In the genomic region with DNA sequence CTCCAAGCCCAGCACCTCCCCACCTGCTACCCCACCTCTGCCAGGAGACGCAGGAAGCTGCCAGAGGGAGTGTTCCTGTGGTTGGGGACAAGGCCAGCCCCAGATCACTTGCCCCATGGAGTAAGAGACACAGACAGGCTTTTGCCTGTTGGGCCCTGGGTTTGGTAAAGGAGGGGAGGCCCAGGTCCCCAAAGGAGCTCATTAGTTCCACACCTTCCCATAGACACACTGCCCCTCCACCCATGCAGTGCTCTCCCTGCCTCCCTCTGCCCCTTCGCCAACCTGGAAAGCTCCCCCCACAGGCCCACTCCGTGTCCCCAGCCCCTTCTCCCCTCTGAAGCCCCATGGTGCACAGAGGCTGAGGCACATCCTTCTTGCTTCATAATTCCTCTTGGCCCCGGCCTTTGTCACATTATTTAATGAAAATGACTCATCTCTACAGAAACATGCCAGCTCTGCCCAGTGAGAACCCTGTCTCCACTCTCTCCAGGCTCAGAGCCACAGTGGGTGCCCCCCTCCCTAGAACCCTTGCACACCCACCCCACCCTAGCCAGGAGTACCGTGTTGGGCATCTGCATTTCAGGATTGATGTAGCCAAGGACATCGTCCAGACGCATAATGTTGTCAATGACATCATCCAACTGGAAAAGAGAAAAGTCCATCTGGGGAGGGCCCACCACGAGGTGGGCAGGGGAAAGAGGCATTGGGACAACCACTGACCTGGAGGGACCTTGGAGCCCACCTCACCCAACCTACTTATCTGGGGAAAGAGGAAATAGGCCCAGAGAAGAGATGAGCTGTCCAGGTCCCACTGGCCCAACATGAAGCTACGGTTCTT, we compare ENCODE assay signal across 21 cellular contexts. TPM values are rescaled to one million over a fixed set of nuclear protein-coding genes. Genes with fewer than 3 reads are reported as not detected.
DNase-seq lines count a peak whose midpoint lies in the region; ATAC-seq, FAIRE-seq and TF ChIP-seq lines count a peak whose summit lies in the region.
"Had no signal": no experiment of that assay in that cellular context is flagged by ENCODE, and none has a peak within 500 bp of the region (broad histone marks: within the 10 kb centered on the region; RNA-seq: fewer than 3 reads in every experiment).

No MANE protein-coding gene starts in this region.

- H3K4me2 ChIP-seq in H1 (ENCODE audit: insufficient read depth in 1 of 2, low read depth in 2 of 2, low read length in 2 of 2) (no peak overlapping the region), neural progenitor cell (no peak overlapping the region)

- no peak overlapping the region for H2BK120ac ChIP-seq in H1 (replicated peaks; ENCODE audit: low read depth, low read length)

- POLR2A ChIA-PET in H1 (lab: Charles Lee; ENCODE audit: partially characterized antibody): interaction anchor here (0.5 to 1.4 kb wide), 3 partner anchors 49 to 481 kb away, joined by 3 to 4 read pairs (median 4); no protein-coding TSS in a partner anchor

- H4K5ac ChIP-seq in H1 (ENCODE audit: insufficient read length, low read depth, low read length): no peak overlapping the region

- H3K4me1 ChIP-seq in H1 (replicated peaks in 1 of 4; ENCODE audit: control insufficient read depth in 3 of 4, insufficient read depth in 4 of 4, low read length in 3 of 4): peaks cover 5 to 16% (median 6%) of the 10 kb centered on the region in 4 experiments; a peak in 6 of 7 replicates
- no peaks in the 10 kb centered on the region for H3K4me1 ChIP-seq in neural progenitor cell
- H3K4me1 ChIP-seq: colonic mucosa had no signal

- H3K56ac ChIP-seq in H1 (replicated peaks; ENCODE audit: insufficient read length, low read depth, low read length): no peak overlapping the region

- no peaks in the 10 kb centered on the region for H3K79me2 ChIP-seq in H1 (ENCODE audit: control insufficient read depth in 1 of 2, insufficient read depth in 2 of 2, low read length in 2 of 2)
- H3K79me2 ChIP-seq in neural progenitor cell (ENCODE audit: low read depth): no peaks in the 10 kb centered on the region

- H4K20me1 ChIP-seq in H1 (replicated peaks in 1 of 2; ENCODE audit: control insufficient read depth in 1 of 2, insufficient read depth in 2 of 2, low read length in 2 of 2): no peaks in the 10 kb centered on the region
- no peaks in the 10 kb centered on the region for H4K20me1 ChIP-seq in neural progenitor cell (ENCODE audit: low read depth)

- no peak overlapping the region for H2AFZ ChIP-seq in H1 (ENCODE audit: low read length)
- H2AFZ ChIP-seq in neural progenitor cell (replicated peaks): no peak overlapping the region

- DNase-seq in AG20443 (ENCODE audit: low spot score): peak; percentile 75
- peak; percentile 29 for DNase-seq in NB4 (ENCODE audit: low read depth)
- DNase-seq in H1 (ENCODE audit: low read depth in 1 of 2, low spot score in 2 of 2): no peak
- DNase-seq in pons (ENCODE audit: low spot score): peak; percentile 48
- no peak for DNase-seq in neural progenitor cell (ENCODE audit: low spot score)
- DNase-seq in germinal center (ENCODE audit: low spot score): no peak
- DNase-seq: activated CD8-positive, alpha-beta T cell treated with anti-CD3 and anti-CD28 coated beads, Interleukin-2, amount 10 ng/mL, durations not matched to agents 7 days and 5 days; activated naive CD4-positive, alpha-beta T cell treated with anti-CD3 and anti-CD28 coated beads for 36 hours; colonic mucosa; GDM1; glutamatergic neuron; NCI-H1092 treated with DMSO at 0.1 percent for 48 hours; NCI-H446 treated with DMSO at 0.1 percent for 48 hours; stimulated activated CD4-positive, alpha-beta T cell treated with anti-CD3 and anti-CD28 coated beads, Interleukin-12 subunit alpha, Interleukin-12 subunit beta, amount 100 ng/mL, for 4 hours; T1000 had no signal

- no peak overlapping the region for H3K4ac ChIP-seq in H1 (replicated peaks; ENCODE audit: insufficient read length, low read depth, low read length)

- H3K4me3 ChIP-seq in NB4 (ENCODE audit: low read depth, low read length) (no peak overlapping the region), H1 (ENCODE audit: extremely low read depth in 1 of 4, insufficient read depth in 2 of 4, low read depth in 3 of 4, low read length in 4 of 4) (no peak overlapping the region), neural progenitor cell (no peak overlapping the region)
- H3K4me3 ChIP-seq: colonic mucosa, left lung had no signal

- H3K27me3 Mint-ChIP-seq in neural progenitor cell (ENCODE audit: insufficient read depth, low read depth): peaks cover 2% of the 10 kb centered on the region

- H3K27ac ChIP-seq in H1 (ENCODE audit: low read depth, low read length) (no peak overlapping the region), neural progenitor cell (no peak overlapping the region)
- H3K27ac ChIP-seq: C4-2B, colonic mucosa, left lung, neutrophil had no signal

- no peak for ATAC-seq in GM21723 (IDR thresholded peaks at IDR 0.05; ENCODE audit: unreplicated experiment)
- ATAC-seq in GM21367 (IDR thresholded peaks at IDR 0.05; ENCODE audit: unreplicated experiment): no peak
- ATAC-seq: activated CD8-positive, alpha-beta T cell treated with anti-CD3 and anti-CD28 coated beads, Interleukin-2, amount 10 ng/mL, durations not matched to agents 7 days and 5 days; left lung; Panc1 had no signal

- H3K9ac ChIP-seq in H1 (replicated peaks in 1 of 4; ENCODE audit: extremely low read depth in 1 of 4, low read depth in 3 of 4, low read length in 3 of 4) (no peak overlapping the region), neural progenitor cell (no peak overlapping the region)

- no peak overlapping the region for H2BK5ac ChIP-seq in H1 (ENCODE audit: low read depth, low read length)

- no peak overlapping the region for H3K23ac ChIP-seq in H1 (ENCODE audit: insufficient read length)

- no peak for TF ChIP-seq RAD21 in H1 (IDR thresholded peaks at IDR 0.05 in 1 of 2, conservative IDR thresholded peaks at IDR 0.05 in 1 of 2; ENCODE audit: low read depth in 2 of 2, low read length in 2 of 2)

- WGBS in H1 (ENCODE audit: extremely low coverage in 1 of 2, insufficient coverage in 1 of 2, insufficient read length in 1 of 2, insufficient replicate concordance in 2 of 2, low coverage in 1 of 2, low lambda C conversion rate in 2 of 2, missing lambda C conversion rate in 1 of 2), 2 experiments: 82% methylated on average over 8 of the region's 9 CpGs; no CpG with 5 or more reads in 1 of the 2 experiments

- TF ChIP-seq CTCF in NB4 (IDR thresholded peaks at IDR 0.05; ENCODE audit: low read depth, low read length): no peak
- no peak for TF ChIP-seq CTCF in H1 (IDR thresholded peaks at IDR 0.05; ENCODE audit: control extremely low read depth in 1 of 3, insufficient read depth in 1 of 3, low read depth in 1 of 3, low read length in 3 of 3)
- no peak for TF ChIP-seq CTCF in neural progenitor cell (IDR thresholded peaks at IDR 0.05)

- no peak for FAIRE-seq in H1 (lab: Jason Lieb, UNC)

- 0 out of 2 replicates have a peak overlapping the region, but pooled peaks have one; percentile 46 for H2BK15ac ChIP-seq in H1 (ENCODE audit: low read length)

- H2BK20ac ChIP-seq in H1 (ENCODE audit: low read length): no peak overlapping the region

- H3K36me3 ChIP-seq in H1 (ENCODE audit: control insufficient read depth in 2 of 4, insufficient read depth in 4 of 4, low read length in 3 of 4) (no peaks in the 10 kb centered on the region), neural progenitor cell (no peaks in the 10 kb centered on the region)
- H3K36me3 ChIP-seq: colonic mucosa had no signal

- no peak overlapping the region for H4K91ac ChIP-seq in H1 (replicated peaks; ENCODE audit: insufficient read length, low read length)

- H4K8ac ChIP-seq in H1 (ENCODE audit: extremely low read depth, insufficient read depth, low read length): no peak overlapping the region

- no peaks in the 10 kb centered on the region for H3K23me2 ChIP-seq in H1 (ENCODE audit: low read depth, low read length)

- no peak overlapping the region for H3K27ac Mint-ChIP-seq in neural progenitor cell
- H3K27ac Mint-ChIP-seq: activated CD8-positive, alpha-beta T cell treated with anti-CD3 and anti-CD28 coated beads, Interleukin-2, amount 10 ng/mL, durations not matched to agents 7 days and 5 days; activated naive CD4-positive, alpha-beta T cell treated with anti-CD3 and anti-CD28 coated beads for 36 hours had no signal

- no peak for TF ChIP-seq POLR2A in NB4 (IDR thresholded peaks at IDR 0.05; ENCODE audit: extremely low read depth, insufficient read length)
- no peak for TF ChIP-seq POLR2A in H1 (IDR thresholded peaks at IDR 0.05; ENCODE audit: control extremely low read depth in 1 of 2, low read depth in 2 of 2, low read length in 2 of 2)

- H3K9me3 Mint-ChIP-seq in neural progenitor cell: no peaks in the 10 kb centered on the region
- H3K9me3 Mint-ChIP-seq: activated naive CD4-positive, alpha-beta T cell treated with anti-CD3 and anti-CD28 coated beads for 36 hours had no signal

- no peaks in the 10 kb centered on the region for H3F3A ChIP-seq in neural progenitor cell (ENCODE audit: low read depth)

- 0 out of 2 replicates have a peak overlapping the region, but pooled peaks have one; percentile 17 for H2BK12ac ChIP-seq in H1 (ENCODE audit: low read depth, low read length)

- H3K4me3 Mint-ChIP-seq in neural progenitor cell: no peak overlapping the region
- H3K4me3 Mint-ChIP-seq: activated CD8-positive, alpha-beta T cell treated with anti-CD3 and anti-CD28 coated beads, Interleukin-2, amount 10 ng/mL, durations not matched to agents 7 days and 5 days; activated naive CD4-positive, alpha-beta T cell treated with anti-CD3 and anti-CD28 coated beads for 36 hours had no signal

- H3K9me3 ChIP-seq in H1 (ENCODE audit: insufficient read depth in 2 of 2, low read depth in 1 of 2, low read length in 1 of 2): no peaks in the 10 kb centered on the region
- H3K9me3 ChIP-seq in neural progenitor cell (ENCODE audit: low read depth): no peaks in the 10 kb centered on the region
- H3K9me3 ChIP-seq: colonic mucosa, left lung, neutrophil had no signal

- H3K27me3 ChIP-seq in H1 (replicated peaks in 1 of 4; ENCODE audit: control insufficient read depth in 3 of 4, extremely low read depth in 1 of 4, insufficient read depth in 3 of 4, low read length in 3 of 4) (no peaks in the 10 kb centered on the region; a peak in 1 of 7 replicates), neural progenitor cell (peaks cover 7% of the 10 kb centered on the region)
- H3K27me3 ChIP-seq: colonic mucosa, left lung, neutrophil had no signal

- no peak overlapping the region for H3K14ac ChIP-seq in H1 (ENCODE audit: insufficient read length)

- H2AK5ac ChIP-seq in H1 (ENCODE audit: low read depth, low read length): no peak overlapping the region

- no peaks in the 10 kb centered on the region for H3K79me1 ChIP-seq in H1 (ENCODE audit: low read depth, low read length)

- CTCF ChIA-PET in H1 (lab: Charles Lee; ENCODE audit: partially characterized antibody): interaction anchor here (0.6 to 14.1 kb wide), 15 partner anchors 9 to 810 kb away, joined by 3 to 299 read pairs (median 5); no protein-coding TSS in a partner anchor

- TF ChIP-seq EP300 in H1 (IDR thresholded peaks at IDR 0.05; ENCODE audit: borderline replicate concordance in 1 of 2, low read depth in 2 of 2, low read length in 2 of 2): no peak

- no peaks in the 10 kb centered on the region for H3K36me3 Mint-ChIP-seq in neural progenitor cell

- H3K18ac ChIP-seq in H1 (ENCODE audit: extremely low read depth, low read length): no peak overlapping the region

- peaks cover 5% of the 10 kb centered on the region for H3K4me1 Mint-ChIP-seq in neural progenitor cell

RNA-seq across cellular contexts. Expression of gene TFEB, which starts 46.0 kb away (rescaled TPM):
- total RNA-seq in H1 (2021; fragmentation: NEBNext Ultra II Directional; extraction: Animal tissue kit (Norgen Biotek cat#: 25700)): 2.3 and 2.4 TPM in 2 replicates
- 5.9 and 6.7 TPM in 2 replicates for polyA plus RNA-seq in H1 (2011; rRNA removed)
- polyA plus RNA-seq in H1 (2011; cell fraction: cytosol; rRNA removed): 4.6 TPM
- polyA plus RNA-seq in H1 (2011; cell fraction: nucleus; rRNA removed): 7.6 TPM
- 2.1 to 6.8 TPM (median 4.1 TPM) in 4 replicates for polyA plus RNA-seq in H1 (2012, experiment 1 of 2)
- 2.7 TPM for polyA plus RNA-seq in H1 (2012, experiment 2 of 2)
- polyA plus RNA-seq in H1 (2013, experiment 1 of 2): 0.71 TPM
- polyA plus RNA-seq in H1 (2013, experiment 2 of 2): 0.61 TPM
- 1.9 and 4.6 TPM in 2 replicates for polyA minus RNA-seq in H1 (2011; rRNA and poly(A)+ RNA removed)
- 3.2 TPM for polyA minus RNA-seq in H1 (2011; cell fraction: cytosol; rRNA and poly(A)+ RNA removed)
- 2.8 TPM for polyA minus RNA-seq in H1 (2011; cell fraction: nucleus; rRNA and poly(A)+ RNA removed)
- total RNA-seq in neural progenitor cell (ENCODE audit: low replicate concordance): 0.13 and 0.46 TPM in 2 replicates

RNA-seq across cellular contexts. Expression of gene MDFI, which starts 51.1 kb away (rescaled TPM):
- 38.5 and 41.0 TPM in 2 replicates for total RNA-seq in H1 (2021; fragmentation: NEBNext Ultra II Directional; extraction: Animal tissue kit (Norgen Biotek cat#: 25700))
- polyA plus RNA-seq in H1 (2011; rRNA removed): 65.6 and 78.9 TPM in 2 replicates
- 73.5 TPM for polyA plus RNA-seq in H1 (2011; cell fraction: cytosol; rRNA removed)
- polyA plus RNA-seq in H1 (2011; cell fraction: nucleus; rRNA removed): 60.0 TPM
- polyA plus RNA-seq in H1 (2012, experiment 1 of 2): 21.8 to 38.0 TPM (median 35.1 TPM) in 4 replicates
- 41.2 TPM for polyA plus RNA-seq in H1 (2012, experiment 2 of 2)
- polyA plus RNA-seq in H1 (2013, experiment 1 of 2): 36.9 TPM
- polyA plus RNA-seq in H1 (2013, experiment 2 of 2): 40.4 TPM
- 10.9 and 15.4 TPM in 2 replicates for polyA minus RNA-seq in H1 (2011; rRNA and poly(A)+ RNA removed)
- 22.2 TPM for polyA minus RNA-seq in H1 (2011; cell fraction: cytosol; rRNA and poly(A)+ RNA removed)
- polyA minus RNA-seq in H1 (2011; cell fraction: nucleus; rRNA and poly(A)+ RNA removed): 12.8 TPM
- 29.5 and 87.4 TPM in 2 replicates for total RNA-seq in neural progenitor cell (ENCODE audit: low replicate concordance)
- total RNA-seq: activated CD8-positive, alpha-beta T cell treated with anti-CD3 and anti-CD28 coated beads, Interleukin-2, amount 10 ng/mL, durations not matched to agents 7 days and 5 days; activated naive CD4-positive, alpha-beta T cell treated with anti-CD3 and anti-CD28 coated beads for 36 hours had no signal

RNA-seq across cellular contexts. Expression of gene PGC, which starts 57.8 kb away (rescaled TPM):
- not detected in 2 replicates for total RNA-seq in H1 (2021; fragmentation: NEBNext Ultra II Directional; extraction: Animal tissue kit (Norgen Biotek cat#: 25700))
- polyA plus RNA-seq in H1 (2011; rRNA removed): 0.09 and 0.25 TPM in 2 replicates
- 0.22 TPM for polyA plus RNA-seq in H1 (2011; cell fraction: cytosol; rRNA removed)
- 0.21 TPM for polyA plus RNA-seq in H1 (2011; cell fraction: nucleus; rRNA removed)
- polyA plus RNA-seq in H1 (2012, experiment 1 of 2): 0.23 TPM in 1 of 4 replicates, not detected in the others
- polyA plus RNA-seq in H1 (2012, experiment 2 of 2): 0.13 TPM
- polyA plus RNA-seq in H1 (2013, experiment 1 of 2): 0.04 TPM
- 0.07 TPM for polyA plus RNA-seq in H1 (2013, experiment 2 of 2)
- polyA minus RNA-seq in H1 (2011; rRNA and poly(A)+ RNA removed): not detected in 2 replicates
- not detected for polyA minus RNA-seq in H1 (2011; cell fraction: cytosol; rRNA and poly(A)+ RNA removed)
- not detected for polyA minus RNA-seq in H1 (2011; cell fraction: nucleus; rRNA and poly(A)+ RNA removed)
- total RNA-seq in neural progenitor cell (ENCODE audit: low replicate concordance): not detected in 2 replicates
- total RNA-seq: activated CD8-positive, alpha-beta T cell treated with anti-CD3 and anti-CD28 coated beads, Interleukin-2, amount 10 ng/mL, durations not matched to agents 7 days and 5 days; activated naive CD4-positive, alpha-beta T cell treated with anti-CD3 and anti-CD28 coated beads for 36 hours had no signal

Comparison
In these comparisons a context has a peak if more than half of its experiments do, and no peak if none do; other contexts are left out.
1. DNase-seq: peak in AG20443 (single experiment), NB4 (single experiment) and pons (single experiment); none in H1 (0 of 2), neural progenitor cell (single experiment) and germinal center (single experiment).